ENCODE assay signal across 12 cellular contexts in the genomic region with DNA sequence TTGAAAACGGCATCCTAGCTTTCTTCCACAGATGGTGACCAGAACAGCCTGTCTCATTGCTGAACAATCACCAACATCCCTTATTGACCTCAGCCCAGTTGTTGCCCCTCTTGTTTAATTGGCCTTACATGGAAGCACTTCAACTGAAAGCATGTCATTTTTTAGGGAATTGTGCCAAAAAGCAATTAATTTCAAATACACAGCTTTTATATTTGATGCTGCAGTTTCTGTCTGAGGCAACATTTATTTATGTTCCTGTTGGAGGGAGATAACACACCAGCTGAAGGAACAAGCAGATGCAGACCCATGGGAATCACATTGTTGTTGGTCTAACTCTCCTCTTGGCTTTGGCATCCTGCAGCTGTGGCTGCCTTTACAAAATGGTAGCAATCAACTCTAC.
"Had no signal": no experiment of that assay in that cellular context is flagged by ENCODE, and none has a peak within 500 bp of the region (broad histone marks: within the 10 kb centered on the region; RNA-seq: fewer than 3 reads in every experiment).

No MANE protein-coding gene starts in this region.

- DNase-seq: activated CD4-positive, alpha-beta T cell treated with anti-CD3 and anti-CD28 coated beads for 1 hour; activated CD8-positive, alpha-beta memory T cell treated with anti-CD3 and anti-CD28 coated beads for 24 hours; activated CD8-positive, alpha-beta memory T cell treated with anti-CD3 and anti-CD28 coated beads, Interleukin-2, amount 50 U/mL, for 48 hours; activated gamma-delta T cell; activated T-cell treated with anti-CD3 and anti-CD28 coated beads, Interleukin-2, amount 50 U/mL, for 72 hours; adrenal gland; effector CD8-positive, alpha-beta T cell; mammary epithelial cell; occipital lobe; retina; stimulated activated naive CD8-positive, alpha-beta T cell treated with anti-CD3 and anti-CD28 coated beads, Interleukin-15, Interleukin-2, amounts not matched to agents 100 U/mL and 50 U/mL, for 24 hours; T-helper 2 cell had no signal

- ATAC-seq: activated T-cell treated with anti-CD3 and anti-CD28 coated beads, Interleukin-2, amount 50 U/mL, for 72 hours; stimulated activated naive CD8-positive, alpha-beta T cell treated with anti-CD3 and anti-CD28 coated beads, Interleukin-15, Interleukin-2, amounts not matched to agents 100 U/mL and 50 U/mL, for 24 hours had no signal
